15 cellular contexts compared by ENCODE assay signal in the genomic region with DNA sequence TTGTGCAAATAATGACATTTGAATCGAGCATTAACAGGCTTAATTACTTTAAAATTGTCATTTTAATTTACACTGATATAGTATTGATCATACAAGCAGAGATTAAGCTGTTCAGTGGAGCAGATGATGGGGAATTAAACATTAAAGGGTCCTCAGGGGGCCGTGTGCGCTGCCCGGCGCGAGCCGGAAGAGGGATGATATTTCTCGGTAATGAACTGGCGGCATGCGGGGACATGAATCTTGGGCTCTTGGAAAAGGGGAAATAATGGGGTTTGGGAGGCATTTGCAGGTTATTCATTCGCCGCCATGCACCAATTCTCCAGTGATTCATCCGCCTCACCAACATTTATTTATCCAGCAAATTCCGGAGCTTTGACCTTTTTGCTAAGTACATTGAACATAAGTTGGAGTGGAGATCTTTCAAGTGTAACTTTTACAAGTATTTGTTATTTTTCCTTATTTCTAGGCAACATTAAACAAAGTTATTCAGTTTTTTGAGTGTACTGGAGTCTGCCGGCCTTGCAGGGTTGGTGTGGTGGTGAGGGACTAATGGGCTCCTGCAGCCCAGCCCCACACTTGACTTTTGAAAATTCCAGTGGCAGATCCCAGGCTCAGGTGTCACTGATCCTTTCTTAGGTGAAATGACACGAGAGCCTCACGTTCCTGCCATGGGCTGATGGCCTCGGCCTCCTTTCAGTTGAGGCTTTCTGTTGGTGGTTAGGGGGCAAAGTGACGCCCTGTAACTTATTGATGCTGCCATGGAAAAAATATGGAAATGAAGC.
DNase-seq lines count a peak whose midpoint lies in the region; ATAC-seq and TF ChIP-seq lines count a peak whose summit lies in the region.
"Had no signal": no experiment of that assay in that cellular context is flagged by ENCODE, and none has a peak within 500 bp of the region (broad histone marks: within the 10 kb centered on the region; RNA-seq: fewer than 3 reads in every experiment).

No MANE protein-coding gene starts in this region.

- BruUV-seq in Panc1 (replicated peaks; lab: Mats Ljungman, UMichigan): no TSS peak

- no peak for ATAC-seq in Panc1
- no peak for ATAC-seq in GM18873 (IDR thresholded peaks at IDR 0.05; ENCODE audit: low FRiP score, unreplicated experiment)
- ATAC-seq in activated CD4-positive, CD25-positive, alpha-beta regulatory T cell treated with anti-CD3 and anti-CD28 coated beads, Interleukin-2, amount 50 U/mL, for 24 hours: no peak
- ATAC-seq: natural killer cell had no signal

- H3K4me3 ChIP-seq in Panc1 (ENCODE audit: low read depth in 2 of 2, low read length in 2 of 2) (peak overlapping the region; percentile 27 to 52), fibroblast of mammary gland (ENCODE audit: control insufficient read depth, low read depth, low read length) (peak overlapping the region; percentile 37)

- DNase-seq in EL (peak; percentile 67), Panc1 (ENCODE audit: low read depth, low spot score) (no peak), fibroblast of mammary gland (ENCODE audit: low read depth) (peak; percentile 21), renal cortical epithelial cell (ENCODE audit: low read depth) (peak; percentile 99), GM03348 (ENCODE audit: low spot score) (no peak), GM19238 (ENCODE audit: insufficient read length, low spot score) (no peak)
- DNase-seq: activated CD4-positive, alpha-beta memory T cell treated with anti-CD3 and anti-CD28 coated beads for 36 hours; activated gamma-delta T cell; caudate nucleus; kidney; natural killer cell; NCI-H2227 treated with DMSO at 0.1 percent for 48 hours; small intestine had no signal

- CTCF ChIA-PET in Panc1 (lab: Charles Lee): no interaction called here

- POLR2A ChIA-PET in Panc1 (lab: Charles Lee): no interaction called here

- TF ChIP-seq CTCF in Panc1 (IDR thresholded peaks at IDR 0.05): no peak
- TF ChIP-seq CTCF in fibroblast of mammary gland (conservative IDR thresholded peaks at IDR 0.05; ENCODE audit: control insufficient read depth, insufficient read depth, low read depth, low read length): no peak

- in situ Hi-C loops in Panc1 (cut with HindIII; ENCODE audit: low pct_unique_long_range_greater_than_20kb, low sequenced_read_pairs): no loop called here

- no peaks in the 10 kb centered on the region for H3K27me3 ChIP-seq in Panc1 (ENCODE audit: control insufficient read depth, insufficient read depth, low read length)

- peaks cover 59% of the 10 kb centered on the region for H3K4me1 ChIP-seq in Panc1 (ENCODE audit: control insufficient read depth, insufficient read depth, low read length)

- peaks cover 4% of the 10 kb centered on the region; the same call in 1 of the 2 replicates for H3K9me3 ChIP-seq in Panc1 (ENCODE audit: control insufficient read depth, insufficient read depth, low read depth, low read length)

- intact Hi-C loops in Panc1 (cut with micrococcal nuclease; ENCODE audit: unreplicated experiment): no loop called here

- H3K36me3 ChIP-seq in Panc1 (ENCODE audit: control insufficient read depth, insufficient read depth, low read length): no peaks in the 10 kb centered on the region

- peak overlapping the region; percentile 82 for H3K27ac ChIP-seq in Panc1 (ENCODE audit: low read length)

Comparison
In these comparisons a context has a peak if more than half of its experiments do, and no peak if none do; other contexts are left out.
1. DNase-seq: peak in EL (single experiment), fibroblast of mammary gland (single experiment) and renal cortical epithelial cell (single experiment); none in Panc1 (single experiment), GM03348 (single experiment) and GM19238 (single experiment).